22 cellular contexts compared by ENCODE assay signal in the genomic region with DNA sequence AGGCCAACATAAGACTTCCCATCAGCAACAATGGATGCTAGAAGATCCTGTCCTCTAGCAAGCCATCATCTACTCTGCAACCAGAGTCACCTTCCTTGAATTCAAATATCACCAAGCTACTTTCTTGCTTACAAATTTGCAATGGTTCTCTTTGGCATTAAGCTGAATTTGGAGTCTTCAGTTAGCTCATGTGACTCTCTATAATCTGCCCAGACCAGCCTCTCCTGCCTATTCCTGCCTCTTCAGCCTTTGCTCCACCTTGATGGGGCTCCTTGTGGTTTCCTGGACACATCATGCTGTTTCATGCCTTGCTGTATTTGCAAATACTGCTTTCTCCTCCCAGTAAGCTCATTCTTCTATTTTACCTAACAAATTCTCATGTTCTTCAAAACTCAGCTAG.
DNase-seq lines count a peak whose midpoint lies in the region; FAIRE-seq and TF ChIP-seq lines count a peak whose summit lies in the region.
"Had no signal": no experiment of that assay in that cellular context is flagged by ENCODE, and none has a peak within 500 bp of the region (broad histone marks: within the 10 kb centered on the region; RNA-seq: fewer than 3 reads in every experiment).

No MANE protein-coding gene starts in this region.

- no peak for TF ChIP-seq POLR2A in breast epithelium (IDR thresholded peaks at IDR 0.05)

- H3K9me3 ChIP-seq in breast epithelium, result no peaks in the 10 kb centered on the region
- no peaks in the 10 kb centered on the region for H3K9me3 ChIP-seq in parathyroid adenoma (ENCODE audit: control insufficient read depth, low read length)
- H3K9me3 ChIP-seq: vagina had no signal

- intact Hi-C loops in MCF 10A (cut with micrococcal nuclease) (no loop called here), breast epithelium (cut with DNase I; ENCODE audit: low total_unique reads) (no loop called here)

- FAIRE-seq in bronchial epithelial cell (lab: Jason Lieb, UNC), result peak; percentile 88
- FAIRE-seq: G401.6 had no signal

- no peaks in the 10 kb centered on the region for H3K36me3 ChIP-seq in breast epithelium
- no peaks in the 10 kb centered on the region for H3K36me3 ChIP-seq in bronchial epithelial cell (ENCODE audit: control insufficient read depth, insufficient read depth, low read length)
- no peaks in the 10 kb centered on the region for H3K36me3 ChIP-seq in parathyroid adenoma (ENCODE audit: control insufficient read depth, insufficient read depth, low read length)
- H3K36me3 ChIP-seq: vagina had no signal

- H3K4me3 ChIP-seq in breast epithelium (no peak overlapping the region), bronchial epithelial cell (ENCODE audit: low read depth, low read length) (no peak overlapping the region), parathyroid adenoma (ENCODE audit: low read depth, low read length) (no peak overlapping the region)
- H3K4me3 ChIP-seq: vagina had no signal

- H3K9ac ChIP-seq in parathyroid adenoma, result no peak overlapping the region

- CTCF ChIA-PET in MCF 10A (lab: Yijun Ruan, JAX), result interaction anchor here (0.6 to 1.3 kb wide), 5 partner anchors 19 to 252 kb away, joined by 3 to 6 read pairs (median 3); no protein-coding TSS in a partner anchor

- H2AFZ ChIP-seq in parathyroid adenoma, result peak overlapping the region; percentile 4

- H3K79me2 ChIP-seq in parathyroid adenoma, result no peaks in the 10 kb centered on the region

- H3K36me3 Mint-ChIP-seq in MCF 10A (ENCODE audit: insufficient read depth, unreplicated experiment), result no peaks in the 10 kb centered on the region

- peaks cover 6% of the 10 kb centered on the region for H3K9me3 Mint-ChIP-seq in MCF 10A (ENCODE audit: unreplicated experiment)
- H3K9me3 Mint-ChIP-seq: central memory CD8-positive, alpha-beta T cell had no signal

- H3K4me3 Mint-ChIP-seq in MCF 10A (ENCODE audit: unreplicated experiment), result no peak overlapping the region
- H3K4me3 Mint-ChIP-seq: B cell; central memory CD8-positive, alpha-beta T cell; HFFc6; nephron progenitor cell had no signal

- no peak overlapping the region for H3K4me2 ChIP-seq in parathyroid adenoma (ENCODE audit: low read length)

- POLR2A ChIA-PET in MCF 10A (lab: Yijun Ruan, JAX), result interaction anchor here (0.9 kb wide), 2 partner anchors 9 to 12 kb away, joined by 3 to 4 read pairs; no protein-coding TSS in a partner anchor

- BruUV-seq in MCF 10A (replicated peaks; lab: Mats Ljungman, UMichigan), result no TSS peak

- H3K27me3 ChIP-seq in breast epithelium, result no peaks in the 10 kb centered on the region
- no peaks in the 10 kb centered on the region for H3K27me3 ChIP-seq in bronchial epithelial cell (ENCODE audit: control insufficient read depth, insufficient read depth, low read length)
- no peaks in the 10 kb centered on the region for H3K27me3 ChIP-seq in parathyroid adenoma (ENCODE audit: control insufficient read depth, insufficient read depth, low read length)
- H3K27me3 ChIP-seq: vagina had no signal

- DNase-seq in MCF 10A (ENCODE audit: unreplicated experiment), result peak; percentile 55
- DNase-seq in breast epithelium (ENCODE audit: low spot score in 2 of 2), result no peak
- peak; percentile 33 for DNase-seq in NOMO-1 treated with dmso at 0.1 percent for 144 hours (lab: John Stamatoyannopoulos, UW; ENCODE audit: unreplicated experiment)
- DNase-seq in bronchial epithelial cell (ENCODE audit: low read depth), result peak; percentile 97
- DNase-seq in activated effector memory CD4-positive, alpha-beta T cell treated with anti-CD3 and anti-CD28 coated beads, Interleukin-2, amount 50 U/mL, for 16 hours, result no peak
- no peak for DNase-seq in HuH-7 (ENCODE audit: low spot score)
- DNase-seq in midbrain (lab: John Stamatoyannopoulos, UW), result no peak
- DNase-seq: 8988T; activated CD4-positive, alpha-beta T cell treated with anti-CD3 and anti-CD28 coated beads, Interleukin-2, amount 50 U/mL, for 48 hours; activated gamma-delta T cell treated with Interleukin-2 at 50 U/mL for 16 hours; amygdala; HFFc6; NCI-H1105 treated with DMSO at 0.1 percent for 48 hours; NCI-H2081 treated with DMSO at 0.1 percent for 48 hours; NCI-H510A; nephron progenitor cell had no signal

- TF ChIP-seq CTCF in MCF 10A (IDR thresholded peaks at IDR 0.05; ENCODE audit: unreplicated experiment), result no peak
- no peak for TF ChIP-seq CTCF in breast epithelium (IDR thresholded peaks at IDR 0.05)
- no peak for TF ChIP-seq CTCF in bronchial epithelial cell (IDR thresholded peaks at IDR 0.05; ENCODE audit: insufficient read depth, low read length, severe bottlenecking)
- TF ChIP-seq CTCF in parathyroid adenoma (IDR thresholded peaks at IDR 0.05), result no peak

- no peak overlapping the region for H3K27ac Mint-ChIP-seq in MCF 10A (ENCODE audit: low read depth, unreplicated experiment)
- H3K27ac Mint-ChIP-seq: B cell, HFFc6, nephron progenitor cell had no signal

- H3K27me3 Mint-ChIP-seq in MCF 10A (ENCODE audit: insufficient read depth, unreplicated experiment), result peaks cover 5% of the 10 kb centered on the region
- H3K27me3 Mint-ChIP-seq: B cell had no signal

- H3K4me1 ChIP-seq in breast epithelium (no peaks in the 10 kb centered on the region), parathyroid adenoma (peaks cover 3% of the 10 kb centered on the region)
- H3K4me1 ChIP-seq: vagina had no signal

- peaks cover 16% of the 10 kb centered on the region for H3K4me1 Mint-ChIP-seq in MCF 10A (ENCODE audit: insufficient read depth, unreplicated experiment)
- H3K4me1 Mint-ChIP-seq: B cell; central memory CD8-positive, alpha-beta T cell had no signal

- H3K27ac ChIP-seq in breast epithelium (no peak overlapping the region), parathyroid adenoma (no peak overlapping the region)
- H3K27ac ChIP-seq: vagina, VCaP had no signal

Comparison
In these comparisons a context has a peak if more than half of its experiments do, and no peak if none do; other contexts are left out.
1. DNase-seq: peak in MCF 10A (single experiment), NOMO-1 treated with dmso at 0.1 percent for 144 hours (single experiment) and bronchial epithelial cell (single experiment); none in breast epithelium (0 of 2), activated effector memory CD4-positive, alpha-beta T cell treated with anti-CD3 and anti-CD28 coated beads, Interleukin-2, amount 50 U/mL, for 16 hours (single experiment), HuH-7 (single experiment) and midbrain (single experiment).